15 cellular contexts compared by ENCODE assay signal in the genomic region with DNA sequence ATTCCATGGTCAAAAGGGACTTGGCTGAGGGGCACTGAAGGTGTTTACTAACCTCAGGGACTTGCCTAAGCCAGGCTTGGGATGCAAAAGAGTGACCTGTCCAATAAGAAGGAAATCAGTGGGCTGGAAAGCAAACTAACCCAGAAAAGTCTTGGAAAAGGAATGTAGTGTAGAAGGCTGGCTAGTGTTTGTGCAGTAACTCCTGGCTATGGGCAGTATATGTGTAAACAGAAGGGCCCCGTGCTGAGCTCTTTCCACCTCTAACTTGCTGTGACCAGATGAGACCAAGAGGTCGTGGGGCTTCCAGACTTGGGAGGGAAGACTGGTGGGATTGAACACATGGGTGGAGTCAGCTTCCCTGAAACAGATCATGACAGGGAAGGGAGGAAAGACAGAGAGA. TPM values are rescaled to one million over a fixed set of nuclear protein-coding genes. Genes with fewer than 3 reads are reported as not detected.
DNase-seq lines count a peak whose midpoint lies in the region; ATAC-seq, FAIRE-seq and TF ChIP-seq lines count a peak whose summit lies in the region.
"Had no signal": no experiment of that assay in that cellular context is flagged by ENCODE, and none has a peak within 500 bp of the region (broad histone marks: within the 10 kb centered on the region; RNA-seq: fewer than 3 reads in every experiment).

No MANE protein-coding gene starts in this region.

- TF ChIP-seq CTCF in left ventricle myocardium inferior (IDR thresholded peaks at IDR 0.05; ENCODE audit: borderline replicate concordance) (no peak), uterus (IDR thresholded peaks at IDR 0.05) (no peak)

- peaks cover 63% of the 10 kb centered on the region for H3K4me1 ChIP-seq in left ventricle myocardium inferior
- peaks cover 30% of the 10 kb centered on the region for H3K4me1 ChIP-seq in muscle layer of colon (ENCODE audit: insufficient read depth, low read length)
- H3K4me1 ChIP-seq in uterus, result peaks cover 0 to 4% of the 10 kb centered on the region in 2 donors

- peak overlapping the region; percentile 79 for H3K4me3 ChIP-seq in left ventricle myocardium inferior
- H3K4me3 ChIP-seq in muscle layer of colon (ENCODE audit: low read depth in 1 of 2, low read length in 2 of 2), result peak overlapping the region in 1 of 2 donors; percentile 47
- no peak overlapping the region for H3K4me3 ChIP-seq in uterus

- no peak for TF ChIP-seq POLR2A in uterus (IDR thresholded peaks at IDR 0.05)
- no peak for TF ChIP-seq POLR2A in GM12892 (IDR thresholded peaks at IDR 0.05; ENCODE audit: low read depth, low read length)

- intact Hi-C loops in left ventricle myocardium inferior (cut with micrococcal nuclease), result loop anchor here (10.0 kb wide), 1 partner anchor 62 kb away; the partner anchor contains the start of gene MLLT11
- intact Hi-C loops in Right ventricle myocardium inferior (cut with DNase I), result no loop called here
- intact Hi-C loops in uterus (cut with DNase I; ENCODE audit: low total_unique reads), result no loop called here

- H3K36me3 ChIP-seq in left ventricle myocardium inferior (peaks cover 51% of the 10 kb centered on the region), muscle layer of colon (ENCODE audit: insufficient read depth, low read length) (peaks cover 42% of the 10 kb centered on the region), uterus (no peaks in the 10 kb centered on the region)

- FAIRE-seq in GM12892 (lab: Jason Lieb, UNC), result no peak
- FAIRE-seq: keratinocyte had no signal

- peak overlapping the region; percentile 4 for H3K9ac ChIP-seq in muscle layer of colon (ENCODE audit: low read length)

- no peak for ATAC-seq in Right ventricle myocardium inferior
- ATAC-seq in esophagus mucosa, result no peak
- ATAC-seq: gastroesophageal sphincter, SK-N-SH treated with all-trans-retinoic acid at 6 μM for 48 hours had no signal

- H3K27me3 ChIP-seq in left ventricle myocardium inferior (ENCODE audit: low read depth) (no peaks in the 10 kb centered on the region), muscle layer of colon (ENCODE audit: control insufficient read depth in 1 of 2, insufficient read depth in 2 of 2, low read length in 2 of 2) (no peaks in the 10 kb centered on the region), uterus (no peaks in the 10 kb centered on the region)
- H3K27me3 ChIP-seq: gastroesophageal sphincter had no signal

- DNase-seq in left ventricle myocardium inferior (no peak), Right ventricle myocardium inferior (ENCODE audit: missing footprints) (no peak), uterus (no peak), GM12892 (ENCODE audit: insufficient read length) (no peak), NCI-H1105 treated with DMSO at 0.1 percent for 48 hours (lab: John Stamatoyannopoulos, UW) (no peak)
- DNase-seq: activated CD4-positive, CD25-positive, alpha-beta regulatory T cell treated with anti-CD3 and anti-CD28 coated beads, Interleukin-2, amount 50 U/mL, for 72 hours; H7; occipital lobe; stimulated activated CD8-positive, alpha-beta memory T cell treated with anti-CD3 and anti-CD28 coated beads, Interleukin-4, amount 100 ng/mL, for 48 hours had no signal

- H3K27ac ChIP-seq in left ventricle myocardium inferior (replicated peaks) (peak overlapping the region; percentile 68), angular gyrus (ENCODE audit: low read depth, low read length) (peak overlapping the region; percentile 31), muscle layer of colon (ENCODE audit: low read depth, low read length) (no peak overlapping the region), uterus (peak overlapping the region; percentile 36 to 93)

- H3K9me3 ChIP-seq in left ventricle myocardium inferior (replicated peaks) (no peaks in the 10 kb centered on the region), muscle layer of colon (ENCODE audit: low read length) (no peaks in the 10 kb centered on the region), uterus (no peaks in the 10 kb centered on the region)
- H3K9me3 ChIP-seq: gastroesophageal sphincter had no signal

RNA-seq across cellular contexts. Expression of gene MINDY1, which starts 4.1 kb away (rescaled TPM):
- total RNA-seq in left ventricle myocardium inferior, result 44.3 TPM
- 38.5 TPM for total RNA-seq in Right ventricle myocardium inferior
- 10 to 100 TPM in 3 of 4 donors, 1 to 10 TPM in 1; 10.0 to 37.7 (median 24.6) TPM for total RNA-seq in uterus
- polyA plus RNA-seq in GM12892 (2012; ENCODE audit: missing spikeins), result 2.7 TPM
- total RNA-seq in esophagus mucosa, result 33.4 TPM

RNA-seq across cellular contexts. Expression of gene PRUNE1, which starts 5.6 kb away (rescaled TPM):
- total RNA-seq in left ventricle myocardium inferior (42.8 TPM), Right ventricle myocardium inferior (42.1 TPM), uterus (10 to 100 TPM in 3 of 4 donors, 1 to 10 TPM in 1; 10.0 to 26.4 (median 20.1) TPM), esophagus mucosa (14.3 TPM)
- 8.0 TPM for polyA plus RNA-seq in GM12892 (2012; ENCODE audit: missing spikeins)

RNA-seq across cellular contexts. Expression of gene ANXA9, which starts 20.5 kb away (rescaled TPM):
- total RNA-seq in left ventricle myocardium inferior (0.14 TPM), Right ventricle myocardium inferior (not detected), uterus (10 to 100 TPM in 1 of 4 donors, 1 to 10 TPM in 3; 2.3 to 54.3 (median 6.2) TPM), esophagus mucosa (0.40 TPM)
- polyA plus RNA-seq in GM12892 (2012; ENCODE audit: missing spikeins), result 0.51 TPM
- total RNA-seq: occipital lobe had no signal

RNA-seq across cellular contexts. Expression of gene CERS2, which starts 28.0 kb away (rescaled TPM):
- 78.9 TPM for total RNA-seq in left ventricle myocardium inferior
- total RNA-seq in Right ventricle myocardium inferior, result 92.6 TPM
- 100 to 1,000 TPM in 3 of 4 donors, 10 to 100 TPM in 1; 74.9 to 191 (median 147) TPM for total RNA-seq in uterus
- polyA plus RNA-seq in GM12892 (2012; ENCODE audit: missing spikeins), result 60.1 TPM
- 49.8 TPM for total RNA-seq in esophagus mucosa

RNA-seq across cellular contexts. Expression of gene BNIPL, which starts 33.8 kb away (rescaled TPM):
- total RNA-seq in left ventricle myocardium inferior (0.47 TPM), Right ventricle myocardium inferior (0.30 TPM), uterus (under 1 TPM in 2 of 4 donors, not detected in 2; 0.24 to 0.55 TPM), esophagus mucosa (55.8 TPM)
- polyA plus RNA-seq in GM12892 (2012; ENCODE audit: missing spikeins), result 0.28 TPM
